Comparison of ENCODE assay signal across 8 cellular contexts in the genomic region with DNA sequence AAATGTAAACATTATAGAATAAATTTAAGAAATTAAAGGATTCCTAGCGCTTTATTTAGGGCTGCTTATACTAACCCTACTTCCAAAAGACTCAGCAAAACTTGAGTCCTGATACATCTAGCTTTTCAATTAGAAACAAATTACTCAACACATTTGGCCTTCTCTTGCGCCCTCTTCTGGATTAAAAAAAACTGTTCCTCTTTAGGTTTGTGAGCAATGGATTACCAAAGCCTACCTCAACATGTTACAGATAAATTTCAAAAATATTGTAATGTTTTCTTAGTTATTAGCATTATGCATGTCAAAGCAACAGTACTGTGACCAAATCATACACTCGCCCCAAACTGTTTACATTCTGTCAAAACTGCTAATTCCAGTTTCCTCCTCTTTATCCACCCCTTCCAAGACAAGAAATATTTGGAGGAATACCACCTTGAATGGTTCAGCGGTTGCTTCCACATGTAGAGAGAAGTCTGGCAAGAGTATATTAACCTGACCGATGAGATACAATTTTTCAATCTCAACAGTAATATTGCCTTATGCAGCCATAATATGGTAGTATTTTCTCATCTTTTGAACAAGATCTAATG. TPM values are rescaled to one million over a fixed set of nuclear protein-coding genes. Genes with fewer than 3 reads are reported as not detected.
DNase-seq lines count a peak whose midpoint lies in the region; ATAC-seq, FAIRE-seq and TF ChIP-seq lines count a peak whose summit lies in the region.

No MANE protein-coding gene starts in this region.

- ATAC-seq in pancreas (peak in 3 of 4 donors; percentile 9 to 34 (median 14)), HG03196 (IDR thresholded peaks at IDR 0.05; ENCODE audit: unreplicated experiment) (no peak), HG02610 (IDR thresholded peaks at IDR 0.05; ENCODE audit: unreplicated experiment) (no peak)

- peak overlapping the region; percentile 87 to 91 for H3K4me3 Mint-ChIP-seq in CD14-positive monocyte
- peak overlapping the region; percentile 90 for H3K4me3 Mint-ChIP-seq in activated CD4-positive, alpha-beta memory T cell treated with anti-CD3 and anti-CD28 coated beads for 36 hours

- H3K36me3 ChIP-seq in pancreas = peaks cover 0 to 9% (median 0%) of the 10 kb centered on the region in 3 donors

- CTCF ChIA-PET in activated CD4-positive, alpha-beta memory T cell treated with anti-CD3 and anti-CD28 coated beads for 36 hours (lab: Charles Lee) = interaction anchor here (0.5 to 3.5 kb wide), 28 partner anchors 10 to 326 kb away, joined by 3 to 34 read pairs (median 4); no protein-coding TSS in a partner anchor

- peak; percentile 64 for FAIRE-seq in GM18507 (lab: Jason Lieb, UNC)
- FAIRE-seq in pancreas (lab: Jason Lieb, UNC) = peak; percentile 29

- POLR2A ChIA-PET in activated CD4-positive, alpha-beta memory T cell treated with anti-CD3 and anti-CD28 coated beads for 36 hours (lab: Charles Lee) = interaction anchor here (0.6 to 3.4 kb wide), 3 partner anchors 35 to 152 kb away, joined by 3 to 18 read pairs (median 3); no protein-coding TSS in a partner anchor

- H3K4me1 ChIP-seq in pancreas = peaks cover 12 to 46% (median 18%) of the 10 kb centered on the region in 3 donors

- intact Hi-C loops in CD14-positive monocyte (cut with micrococcal nuclease) (loop anchor here (5.0 kb wide), 2 partner anchors 34 to 149 kb away; no protein-coding TSS in a partner anchor), pancreas (cut with DNase I) (no loop called here)
- intact Hi-C loops in activated CD4-positive, alpha-beta memory T cell treated with anti-CD3 and anti-CD28 coated beads for 36 hours (cut with micrococcal nuclease) = loop anchor here (1.0 to 5.0 kb wide), 4 partner anchors 34 to 479 kb away; no protein-coding TSS in a partner anchor

- 4% methylated on average over 5 of the region's 5 CpGs for WGBS in pancreas, 2 donors

- peaks cover 0 to 3% (median 0%) of the 10 kb centered on the region in 3 donors for H3K27me3 Mint-ChIP-seq in CD14-positive monocyte (ENCODE audit: low read depth in 3 of 3)
- H3K27me3 Mint-ChIP-seq in activated CD4-positive, alpha-beta memory T cell treated with anti-CD3 and anti-CD28 coated beads for 36 hours = no peaks in the 10 kb centered on the region

- no peaks in the 10 kb centered on the region for H3K9me3 ChIP-seq in pancreas

- H3K9me3 Mint-ChIP-seq in CD14-positive monocyte = peaks cover 0 to 2% (median 0%) of the 10 kb centered on the region in 7 donors
- H3K9me3 Mint-ChIP-seq in activated CD4-positive, alpha-beta memory T cell treated with anti-CD3 and anti-CD28 coated beads for 36 hours = no peaks in the 10 kb centered on the region

- H3K27ac ChIP-seq in pancreas = peak overlapping the region in 2 of 4 donors; percentile 97

- peak overlapping the region in 6 of 7 donors; percentile 12 to 92 (median 82) for H3K27ac Mint-ChIP-seq in CD14-positive monocyte
- H3K27ac Mint-ChIP-seq in activated CD4-positive, alpha-beta memory T cell treated with anti-CD3 and anti-CD28 coated beads for 36 hours = peak overlapping the region; percentile 91

- no peaks in the 10 kb centered on the region for H3K27me3 ChIP-seq in pancreas

- peaks cover 35 to 40% of the 10 kb centered on the region in 2 donors for H3K36me3 Mint-ChIP-seq in CD14-positive monocyte
- H3K36me3 Mint-ChIP-seq in activated CD4-positive, alpha-beta memory T cell treated with anti-CD3 and anti-CD28 coated beads for 36 hours = peaks cover 50% of the 10 kb centered on the region

- DNase-seq in CD14-positive monocyte (ENCODE audit: low spot score) (no peak), GM18507 (ENCODE audit: extremely low spot score, insufficient read length, low read depth) (peak; percentile 8), NCI-H226 (peak; percentile 49), foreskin fibroblast (peak; percentile 41 to 80), pancreas (no peak)
- DNase-seq in activated CD4-positive, alpha-beta memory T cell treated with anti-CD3 and anti-CD28 coated beads for 36 hours = no peak

- TF ChIP-seq CTCF in CD14-positive monocyte (IDR thresholded peaks at IDR 0.05) = peak; percentile 82
- peak; percentile 47 for TF ChIP-seq CTCF in foreskin fibroblast (IDR thresholded peaks at IDR 0.05; ENCODE audit: low read depth, low read length)
- TF ChIP-seq CTCF in pancreas (IDR thresholded peaks at IDR 0.05) = peak; percentile 33 to 55 (median 38)

- H3K4me1 Mint-ChIP-seq in CD14-positive monocyte = peaks cover 42% of the 10 kb centered on the region
- H3K4me1 Mint-ChIP-seq in activated CD4-positive, alpha-beta memory T cell treated with anti-CD3 and anti-CD28 coated beads for 36 hours (ENCODE audit: low read depth) = peaks cover 58% of the 10 kb centered on the region

- H3K4me3 ChIP-seq in foreskin fibroblast (ENCODE audit: low read depth in 1 of 2, low read length in 2 of 2) = peak overlapping the region; percentile 55 to 97
- H3K4me3 ChIP-seq in pancreas = peak overlapping the region in 2 of 4 donors; percentile 93 to 99

RNA-seq across cellular contexts. Expression of a gene that starts 2.7 kb away (rescaled TPM):
- polyA plus RNA-seq in CD14-positive monocyte = 10 to 100 TPM in 1 of 2 donors, 1 to 10 TPM in 1; 8.7 to 13.7 TPM
- 10 to 100 TPM; 45.6 to 56.9 TPM for total RNA-seq in activated CD4-positive, alpha-beta memory T cell treated with anti-CD3 and anti-CD28 coated beads for 36 hours
- 10 to 100 TPM; 13.6 to 28.1 (median 17.4) TPM for total RNA-seq in pancreas
- 10 to 100 TPM in 1 of 2 donors, 1 to 10 TPM in 1; 8.7 to 12.7 TPM for polyA plus RNA-seq in pancreas

RNA-seq across cellular contexts. Expression of a gene that starts 44.6 kb away (rescaled TPM):
- polyA plus RNA-seq in CD14-positive monocyte (not detected), pancreas (not detected)
- total RNA-seq in activated CD4-positive, alpha-beta memory T cell treated with anti-CD3 and anti-CD28 coated beads for 36 hours = not detected
- total RNA-seq in pancreas = not detected

Comparison
In these comparisons a context has a peak if more than half of its experiments do, and no peak if none do; other contexts are left out.
1. DNase-seq: peak in GM18507 (single experiment), NCI-H226 (single experiment) and foreskin fibroblast (2 of 2); none in CD14-positive monocyte (single experiment), activated CD4-positive, alpha-beta memory T cell treated with anti-CD3 and anti-CD28 coated beads for 36 hours (single experiment) and pancreas (0 of 6).
2. ATAC-seq: peak in pancreas (3 of 4); none in HG03196 (single experiment) and HG02610 (single experiment).
3. intact Hi-C loops: an anchor here in CD14-positive monocyte (5.0 kb wide) and activated CD4-positive, alpha-beta memory T cell treated with anti-CD3 and anti-CD28 coated beads for 36 hours (1.0 to 5.0 kb wide); none called in pancreas.
4. Peak in every context shown above with its lines, with median percentiles within 50 percentile points of each other: CTCF ChIP-seq.